22 cellular contexts compared by ENCODE assay signal in the genomic region with DNA sequence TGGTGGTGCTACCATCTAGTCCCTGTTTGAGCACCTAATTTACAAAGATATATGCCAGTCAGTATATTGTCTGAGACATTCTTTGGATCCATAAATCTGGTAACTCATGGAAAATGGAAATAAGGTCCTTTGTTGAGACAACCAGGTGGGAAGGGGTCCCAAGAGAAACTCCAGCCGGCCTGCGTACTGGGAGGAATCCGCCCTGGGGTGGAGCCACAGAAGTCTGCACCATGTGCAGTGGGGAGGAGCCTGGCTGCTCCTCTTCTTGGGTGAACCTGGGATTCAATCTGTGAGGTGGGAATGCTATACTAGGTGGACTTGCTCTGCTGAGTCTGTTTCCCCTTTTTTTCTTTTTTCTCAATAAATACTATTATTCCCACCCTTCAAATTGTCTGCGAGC.
A peak's percentile ranks its signal among the peaks of the same experiment; 100 is the strongest.
DNase-seq lines count a peak whose midpoint lies in the region; ATAC-seq, FAIRE-seq and TF ChIP-seq lines count a peak whose summit lies in the region.
"Had no signal": no experiment of that assay in that cellular context is flagged by ENCODE, and none has a peak within 500 bp of the region (broad histone marks: within the 10 kb centered on the region; RNA-seq: fewer than 3 reads in every experiment).

No MANE protein-coding gene starts in this region.

- CTCF ChIA-PET in HepG2 (lab: Yijun Ruan, JAX; ENCODE audit: low intra/inter-chr PET ratio, low total read pairs): no interaction called here

- H3K4me1 ChIP-seq in HepG2 (ENCODE audit: insufficient read depth, low read length) (peaks cover 7% of the 10 kb centered on the region), right lobe of liver (peaks cover 0 to 8% (median 0%) of the 10 kb centered on the region in 4 donors), left ventricle myocardium inferior (peaks cover 11% of the 10 kb centered on the region), spleen (no peaks in the 10 kb centered on the region)
- H3K4me1 ChIP-seq: BE2C, Caco-2 had no signal

- TF ChIP-seq RAD21 in HepG2 (CRISPR knock-in tag; IDR thresholded peaks at IDR 0.05): no peak

- ATAC-seq in HepG2 (no peak), right lobe of liver (no peak), HG02852 (IDR thresholded peaks at IDR 0.05; ENCODE audit: unreplicated experiment) (no peak)
- ATAC-seq: GM12878 had no signal

- in situ Hi-C loops in HepG2 (cut with HindIII; ENCODE audit: extremely low pct_ligation_motif_present, low pct_unique_long_range_greater_than_20kb): no loop called here

- DNase-seq in HepG2 (ENCODE audit: low spot score) (no peak), right lobe of liver (no peak), chondrocyte (ENCODE audit: low spot score) (peak; percentile 69), posterior vena cava (ENCODE audit: low spot score) (peak; percentile 18), left ventricle myocardium inferior (no peak), spleen (no peak)
- DNase-seq: BE2C; CD4-positive, CD25-positive, alpha-beta regulatory T cell; DMS 273 treated with DMSO at 0.1 percent for 48 hours; DND-41; H7; KG1; NCI-H1105; NCI-H146; NCI-H2029; NCI-H2227 treated with DMSO at 0.1 percent for 48 hours; NCI-H510A; NCI-H748 treated with DMSO at 0.1 percent for 48 hours had no signal

- no peak overlapping the region for H2AFZ ChIP-seq in HepG2 (ENCODE audit: low read length)

- POLR2A ChIA-PET in HepG2 (lab: Yijun Ruan, JAX): no interaction called here

- peak overlapping the region; percentile 85 for H3K27ac Mint-ChIP-seq in chondrocyte (ENCODE audit: unreplicated experiment)
- H3K27ac Mint-ChIP-seq: CD4-positive, CD25-positive, alpha-beta regulatory T cell had no signal

- no peak overlapping the region for H3K4me3 Mint-ChIP-seq in chondrocyte (ENCODE audit: unreplicated experiment)
- H3K4me3 Mint-ChIP-seq: CD4-positive, CD25-positive, alpha-beta regulatory T cell had no signal

- TF ChIP-seq POLR2A in HepG2 (IDR thresholded peaks at IDR 0.05; ENCODE audit: insufficient read depth in 1 of 2, low read depth in 2 of 2, low read length in 2 of 2) (no peak), right lobe of liver (IDR thresholded peaks at IDR 0.05) (no peak), spleen (IDR thresholded peaks at IDR 0.05) (no peak)

- H3K9me3 Mint-ChIP-seq in chondrocyte (ENCODE audit: low read depth): peaks cover 3% of the 10 kb centered on the region
- H3K9me3 Mint-ChIP-seq: CD4-positive, CD25-positive, alpha-beta regulatory T cell had no signal

- TF ChIP-seq CTCF in HepG2 (CRISPR knock-in tag; IDR thresholded peaks at IDR 0.05) (no peak), right lobe of liver (IDR thresholded peaks at IDR 0.05) (no peak), chondrocyte (IDR thresholded peaks at IDR 0.05) (no peak), left ventricle myocardium inferior (IDR thresholded peaks at IDR 0.05; ENCODE audit: borderline replicate concordance) (no peak), spleen (IDR thresholded peaks at IDR 0.05 in 8 of 11, conservative IDR thresholded peaks at IDR 0.05 in 3 of 11) (no peak)

- H3K36me3 Mint-ChIP-seq in chondrocyte (ENCODE audit: low read depth): no peaks in the 10 kb centered on the region
- H3K36me3 Mint-ChIP-seq: CD4-positive, CD25-positive, alpha-beta regulatory T cell had no signal

- H3K4me3 ChIP-seq in HepG2 (replicated peaks in 1 of 3; ENCODE audit: insufficient read depth in 1 of 3, low read depth in 2 of 3, low read length in 3 of 3) (no peak overlapping the region), right lobe of liver (no peak overlapping the region), left ventricle myocardium inferior (no peak overlapping the region), spleen (no peak overlapping the region)
- H3K4me3 ChIP-seq: GM12878 had no signal

- H3K9ac ChIP-seq in HepG2 (ENCODE audit: insufficient read depth, low read depth, low read length): no peak overlapping the region

- peaks cover 62% of the 10 kb centered on the region for H3K4me1 Mint-ChIP-seq in chondrocyte (ENCODE audit: low read depth)

- H3K4me2 ChIP-seq in HepG2 (ENCODE audit: low read depth, low read length): no peak overlapping the region

- TF ChIP-seq EP300 in HepG2 (IDR thresholded peaks at IDR 0.05; ENCODE audit: low read depth in 2 of 2, low read length in 2 of 2): no peak
- TF ChIP-seq EP300 in HepG2 (CRISPR knock-in tag; IDR thresholded peaks at IDR 0.05; ENCODE audit: borderline replicate concordance): no peak

- H4K20me1 ChIP-seq in HepG2 (ENCODE audit: insufficient read depth, low read length): no peaks in the 10 kb centered on the region

- H3K9me3 ChIP-seq in HepG2 (ENCODE audit: low read length): no peaks in the 10 kb centered on the region
- no peaks in the 10 kb centered on the region for H3K9me3 ChIP-seq in right lobe of liver
- no peaks in the 10 kb centered on the region for H3K9me3 ChIP-seq in left ventricle myocardium inferior (replicated peaks)
- H3K9me3 ChIP-seq in spleen: peaks cover 0 to 6% (median 0%) of the 10 kb centered on the region in 8 donors
- H3K9me3 ChIP-seq: BE2C had no signal

- no peaks in the 10 kb centered on the region for H3K79me2 ChIP-seq in HepG2 (ENCODE audit: insufficient read depth, low read length)

- no peak overlapping the region for H3K27ac ChIP-seq in HepG2 (ENCODE audit: extremely low read length, insufficient read depth, low read length)
- H3K27ac ChIP-seq in right lobe of liver: no peak overlapping the region
- no peak overlapping the region for H3K27ac ChIP-seq in left ventricle myocardium inferior (replicated peaks)
- H3K27ac ChIP-seq in spleen: no peak overlapping the region
- H3K27ac ChIP-seq: HL-60 had no signal

- BruUV-seq in HepG2 (replicated peaks; lab: Mats Ljungman, UMichigan): no TSS peak

- intact Hi-C loops in HepG2 (cut with micrococcal nuclease; ENCODE audit: unreplicated experiment): no loop called here
- intact Hi-C loops in right lobe of liver (cut with DNase I): no loop called here
- intact Hi-C loops in posterior vena cava (cut with DNase I): no loop called here
- intact Hi-C loops in left ventricle myocardium inferior (cut with micrococcal nuclease): no loop called here
- intact Hi-C loops in spleen (cut with DNase I; ENCODE audit: low total_unique reads): no loop called here

- peaks cover 3 to 52% of the 10 kb centered on the region in 2 experiments; a peak in 4 of 5 replicates for H3K27me3 ChIP-seq in HepG2 (ENCODE audit: control insufficient read depth in 1 of 2, insufficient read depth in 2 of 2, low read length in 2 of 2)
- H3K27me3 ChIP-seq in right lobe of liver: no peaks in the 10 kb centered on the region
- no peaks in the 10 kb centered on the region for H3K27me3 ChIP-seq in left ventricle myocardium inferior (ENCODE audit: low read depth)
- H3K27me3 ChIP-seq in spleen (replicated peaks in 1 of 7): peaks cover 0 to 14% (median 0%) of the 10 kb centered on the region in 7 donors
- H3K27me3 ChIP-seq: BE2C had no signal

- no peak for FAIRE-seq in HepG2 (lab: Jason Lieb, UNC)
- FAIRE-seq: GM12878 had no signal

- H3K36me3 ChIP-seq in HepG2 (replicated peaks in 1 of 2; ENCODE audit: control insufficient read depth in 1 of 2, insufficient read depth in 2 of 2, low read length in 2 of 2) (no peaks in the 10 kb centered on the region), right lobe of liver (no peaks in the 10 kb centered on the region), left ventricle myocardium inferior (no peaks in the 10 kb centered on the region), spleen (no peaks in the 10 kb centered on the region)
- H3K36me3 ChIP-seq: BE2C had no signal

- H3K27me3 Mint-ChIP-seq in chondrocyte (ENCODE audit: low read depth): no peaks in the 10 kb centered on the region

- WGBS in HepG2 (ENCODE audit: low lambda C conversion rate): 4% methylated on average over 4 of the region's 4 CpGs
- 100% methylated on average over 1 of the region's 4 CpGs for WGBS in right lobe of liver (ENCODE audit: insufficient coverage, low coverage, low lambda C conversion rate, missing lambda C conversion rate)
- 90 to 97% (median 94%) methylated on average over 4 of the region's 4 CpGs for WGBS in spleen, 5 donors

TF ChIP-seq in HepG2, 621 proteins besides CTCF, POLR2A, EP300 and RAD21:
- TF ChIP-seq MAZ (IDR thresholded peaks at IDR 0.05; ENCODE audit: borderline replicate concordance, low read depth, low read length) (no peak), MAZ (CRISPR knock-in tag; IDR thresholded peaks at IDR 0.05; ENCODE audit: low read depth) (no peak), ZNF263 (CRISPR knock-in tag; IDR thresholded peaks at IDR 0.05) (0 out of 2 replicates have a peak, but pooled peaks have one; percentile 18)

Comparison
In these comparisons a context has a peak if more than half of its experiments do, and no peak if none do; other contexts are left out.
1. DNase-seq: peak in chondrocyte (single experiment) and posterior vena cava (single experiment); none in HepG2 (single experiment), right lobe of liver (0 of 3), left ventricle myocardium inferior (single experiment) and spleen (single experiment).